In the genomic region with DNA sequence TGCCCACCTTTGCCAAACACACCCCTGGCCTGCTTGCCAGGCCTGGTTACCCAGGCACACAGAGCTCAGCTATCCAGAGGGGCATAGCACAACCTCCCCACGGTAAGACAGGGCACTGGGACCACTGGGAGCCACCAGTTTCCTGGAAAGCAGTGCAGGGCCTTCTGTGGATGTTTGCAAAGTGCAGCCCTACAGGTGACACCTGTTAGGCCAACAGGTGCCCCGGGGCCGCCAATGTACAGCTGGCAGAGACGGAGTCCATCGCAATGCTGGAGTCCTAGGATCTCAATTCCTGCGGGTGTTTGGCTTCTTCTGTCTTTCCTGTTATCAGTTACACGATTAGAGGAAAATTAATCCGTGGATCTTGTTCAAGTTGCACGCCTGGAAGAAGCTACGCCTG, we compare ENCODE assay signal across 39 cellular contexts.
"Had no signal": no experiment of that assay in that cellular context is flagged by ENCODE, and none has a peak within 500 bp of the region (broad histone marks: within the 10 kb centered on the region; RNA-seq: fewer than 3 reads in every experiment).

No MANE protein-coding gene starts in this region.

- H3K27me3 Mint-ChIP-seq: activated naive CD4-positive, alpha-beta T cell treated with anti-CD3 and anti-CD28 coated beads, Interleukin-2, amount 10 ng/mL, durations not matched to agents 7 days and 5 days; activated naive CD8-positive, alpha-beta T cell; activated naive CD8-positive, alpha-beta T cell treated with anti-CD3 and anti-CD28 coated beads, Interleukin-2, amount 10 ng/mL, durations not matched to agents 7 days and 5 days had no signal

- DNase-seq: activated effector memory CD4-positive, alpha-beta T cell treated with anti-CD3 and anti-CD28 coated beads, Interleukin-2, amount 50 U/mL, for 16 hours; activated effector memory CD4-positive, alpha-beta T cell treated with Interleukin-2 at 50 U/mL for 16 hours; activated gamma-delta T cell; activated gamma-delta T cell treated with Interleukin-2 at 50 U/mL for 16 hours; activated naive CD4-positive, alpha-beta T cell; activated naive CD4-positive, alpha-beta T cell treated with anti-CD3 and anti-CD28 coated beads for 36 hours; activated naive CD4-positive, alpha-beta T cell treated with anti-CD3 and anti-CD28 coated beads, Interleukin-2, amount 10 ng/mL, durations not matched to agents 7 days and 5 days; activated naive CD4-positive, alpha-beta T cell treated with anti-CD3 and anti-CD28 coated beads, Interleukin-2, amount 50 U/mL, for 16 hours; activated naive CD4-positive, alpha-beta T cell treated with Interleukin-2 at 50 U/mL for 16 hours; activated naive CD8-positive, alpha-beta T cell treated with anti-CD3 and anti-CD28 coated beads for 36 hours; activated naive CD8-positive, alpha-beta T cell treated with anti-CD3 and anti-CD28 coated beads, Interleukin-2, amount 10 ng/mL, durations not matched to agents 7 days and 5 days; activated naive CD8-positive, alpha-beta T cell treated with anti-CD3 and anti-CD28 coated beads, Interleukin-2, amount 50 U/mL, for 24 hours; activated T-cell treated with anti-CD3 and anti-CD28 coated beads for 4 hours; activated T-cell treated with anti-CD3 and anti-CD28 coated beads, Interleukin-2, amount 50 U/mL, for 1 hour; activated T-cell treated with anti-CD3 and anti-CD28 coated beads, Interleukin-2, amount 50 U/mL, for 24 hours; activated T-cell treated with anti-CD3 and anti-CD28 coated beads, Interleukin-2, amount 50 U/mL, for 4 hours; activated T-cell treated with anti-CD3 and anti-CD28 coated beads, Interleukin-2, amount 50 U/mL, for 48 hours; activated T-cell treated with anti-CD3 and anti-CD28 coated beads, Interleukin-2, amount 50 U/mL, for 72 hours; adrenal gland; amniotic stem cell; amygdala; anterior cingulate cortex; aorta; body of pancreas; brain microvascular endothelial cell; caudate nucleus; central memory CD4-positive, alpha-beta T cell; cerebellar nuclear complex had no signal

- ATAC-seq: activated naive CD4-positive, alpha-beta T cell treated with anti-CD3 and anti-CD28 coated beads, Interleukin-2, amount 50 U/mL, for 72 hours; activated naive CD8-positive, alpha-beta T cell treated with anti-CD3 and anti-CD28 coated beads, Interleukin-2, amount 50 U/mL, for 24 hours; activated T-cell treated with anti-CD3 and anti-CD28 coated beads, Interleukin-2, amount 50 U/mL, for 4 hours; activated T-cell treated with anti-CD3 and anti-CD28 coated beads, Interleukin-2, amount 50 U/mL, for 72 hours; activated T-helper 17 cell treated with anti-CD3 and anti-CD28 coated beads, Interleukin-2, amount 50 U/mL, for 72 hours; body of pancreas had no signal

- H3K27ac Mint-ChIP-seq: activated naive CD4-positive, alpha-beta T cell treated with anti-CD3 and anti-CD28 coated beads for 36 hours; activated naive CD4-positive, alpha-beta T cell treated with anti-CD3 and anti-CD28 coated beads, Interleukin-2, amount 10 ng/mL, durations not matched to agents 7 days and 5 days; activated naive CD4-positive, alpha-beta T cell treated with anti-CD3 and anti-CD28 coated beads, Interleukin-2, amount 50 U/mL, for 24 hours; activated naive CD4-positive, alpha-beta T cell treated with anti-CD3 and anti-CD28 coated beads, Interleukin-2, amount 50 U/mL, for 72 hours; activated naive CD8-positive, alpha-beta T cell; activated naive CD8-positive, alpha-beta T cell treated with anti-CD3 and anti-CD28 coated beads for 36 hours; activated naive CD8-positive, alpha-beta T cell treated with anti-CD3 and anti-CD28 coated beads, Interleukin-2, amount 10 ng/mL, durations not matched to agents 7 days and 5 days; activated naive CD8-positive, alpha-beta T cell treated with anti-CD3 and anti-CD28 coated beads, Interleukin-2, amount 50 U/mL, for 24 hours; activated T-cell treated with anti-CD3 and anti-CD28 coated beads, Interleukin-2, amount 50 U/mL, for 24 hours; activated T-cell treated with anti-CD3 and anti-CD28 coated beads, Interleukin-2, amount 50 U/mL, for 72 hours; activated T-helper 1 cell treated with anti-CD3 and anti-CD28 coated beads, Interleukin-12 subunit alpha, Interleukin-12 subunit beta, Interleukin-2, Interleukin-4 antibody, amounts not matched to agents 30 ng/mL and 10 ng/mL and 1 ng/mL, durations not matched to agents 14 hours and 24 hours and 36 hours; activated T-helper 17 cell treated with anti-CD3 and anti-CD28 coated beads, Interleukin-2, amount 50 U/mL, for 72 hours; activated T-helper 2 cell treated with anti-CD3 and anti-CD28 coated beads, Interferon-gamma antibody, Interleukin-2, Interleukin-4, amounts not matched to agents 10 μg/mL and 5 μg/mL and 100 μg/mL, durations not matched to agents 14 hours and 24 hours and 36 hours; brain had no signal

- H3K9me3 Mint-ChIP-seq: activated naive CD4-positive, alpha-beta T cell treated with anti-CD3 and anti-CD28 coated beads for 36 hours; activated naive CD4-positive, alpha-beta T cell treated with anti-CD3 and anti-CD28 coated beads, Interleukin-2, amount 10 ng/mL, durations not matched to agents 7 days and 5 days; activated naive CD4-positive, alpha-beta T cell treated with anti-CD3 and anti-CD28 coated beads, Interleukin-2, amount 50 U/mL, for 72 hours; activated naive CD8-positive, alpha-beta T cell treated with anti-CD3 and anti-CD28 coated beads, Interleukin-2, amount 10 ng/mL, durations not matched to agents 7 days and 5 days; activated naive CD8-positive, alpha-beta T cell treated with anti-CD3 and anti-CD28 coated beads, Interleukin-2, amount 50 U/mL, for 24 hours; activated T-cell treated with anti-CD3 and anti-CD28 coated beads, Interleukin-2, amount 50 U/mL, for 24 hours; activated T-cell treated with anti-CD3 and anti-CD28 coated beads, Interleukin-2, amount 50 U/mL, for 4 hours; activated T-cell treated with anti-CD3 and anti-CD28 coated beads, Interleukin-2, amount 50 U/mL, for 72 hours; activated T-helper 1 cell treated with anti-CD3 and anti-CD28 coated beads, Interleukin-12 subunit alpha, Interleukin-12 subunit beta, Interleukin-2, Interleukin-4 antibody, amounts not matched to agents 30 ng/mL and 10 ng/mL and 1 ng/mL, durations not matched to agents 14 hours and 24 hours and 36 hours; activated T-helper 17 cell treated with anti-CD3 and anti-CD28 coated beads, Interleukin-2, amount 50 U/mL, for 72 hours; activated T-helper 2 cell treated with anti-CD3 and anti-CD28 coated beads, Interferon-gamma antibody, Interleukin-2, Interleukin-4, amounts not matched to agents 10 μg/mL and 5 μg/mL and 100 μg/mL, durations not matched to agents 14 hours and 24 hours and 36 hours; central memory CD8-positive, alpha-beta T cell had no signal

- H3K4me1 Mint-ChIP-seq: activated naive CD4-positive, alpha-beta T cell treated with anti-CD3 and anti-CD28 coated beads, Interleukin-2, amount 10 ng/mL, durations not matched to agents 7 days and 5 days; activated naive CD4-positive, alpha-beta T cell treated with anti-CD3 and anti-CD28 coated beads, Interleukin-2, amount 50 U/mL, for 24 hours; activated naive CD8-positive, alpha-beta T cell treated with anti-CD3 and anti-CD28 coated beads for 36 hours; activated naive CD8-positive, alpha-beta T cell treated with anti-CD3 and anti-CD28 coated beads, Interleukin-2, amount 10 ng/mL, durations not matched to agents 7 days and 5 days; activated naive CD8-positive, alpha-beta T cell treated with anti-CD3 and anti-CD28 coated beads, Interleukin-2, amount 50 U/mL, for 24 hours; activated T-helper 17 cell treated with anti-CD3 and anti-CD28 coated beads, Interleukin-2, amount 50 U/mL, for 72 hours; central memory CD8-positive, alpha-beta T cell had no signal

- H3K4me3 Mint-ChIP-seq: activated naive CD4-positive, alpha-beta T cell treated with anti-CD3 and anti-CD28 coated beads for 36 hours; activated naive CD4-positive, alpha-beta T cell treated with anti-CD3 and anti-CD28 coated beads, Interleukin-2, amount 10 ng/mL, durations not matched to agents 7 days and 5 days; activated naive CD4-positive, alpha-beta T cell treated with anti-CD3 and anti-CD28 coated beads, Interleukin-2, amount 50 U/mL, for 24 hours; activated naive CD8-positive, alpha-beta T cell; activated naive CD8-positive, alpha-beta T cell treated with anti-CD3 and anti-CD28 coated beads for 36 hours; activated naive CD8-positive, alpha-beta T cell treated with anti-CD3 and anti-CD28 coated beads, Interleukin-2, amount 10 ng/mL, durations not matched to agents 7 days and 5 days; activated naive CD8-positive, alpha-beta T cell treated with anti-CD3 and anti-CD28 coated beads, Interleukin-2, amount 50 U/mL, for 24 hours; activated T-cell treated with anti-CD3 and anti-CD28 coated beads, Interleukin-2, amount 50 U/mL, for 24 hours; activated T-cell treated with anti-CD3 and anti-CD28 coated beads, Interleukin-2, amount 50 U/mL, for 4 hours; activated T-cell treated with anti-CD3 and anti-CD28 coated beads, Interleukin-2, amount 50 U/mL, for 72 hours; activated T-helper 1 cell treated with anti-CD3 and anti-CD28 coated beads, Interleukin-12 subunit alpha, Interleukin-12 subunit beta, Interleukin-2, Interleukin-4 antibody, amounts not matched to agents 30 ng/mL and 10 ng/mL and 1 ng/mL, durations not matched to agents 14 hours and 24 hours and 36 hours; activated T-helper 17 cell treated with anti-CD3 and anti-CD28 coated beads, Interleukin-2, amount 50 U/mL, for 72 hours; brain; central memory CD8-positive, alpha-beta T cell had no signal

- H3K36me3 ChIP-seq: adrenal gland, ascending aorta, brain microvascular endothelial cell, breast epithelium, cardiac muscle cell had no signal

- H3K36me3 Mint-ChIP-seq: activated naive CD4-positive, alpha-beta T cell treated with anti-CD3 and anti-CD28 coated beads, Interleukin-2, amount 10 ng/mL, durations not matched to agents 7 days and 5 days; activated naive CD4-positive, alpha-beta T cell treated with anti-CD3 and anti-CD28 coated beads, Interleukin-2, amount 50 U/mL, for 24 hours; activated naive CD4-positive, alpha-beta T cell treated with anti-CD3 and anti-CD28 coated beads, Interleukin-2, amount 50 U/mL, for 72 hours; activated naive CD8-positive, alpha-beta T cell; activated naive CD8-positive, alpha-beta T cell treated with anti-CD3 and anti-CD28 coated beads for 36 hours; activated naive CD8-positive, alpha-beta T cell treated with anti-CD3 and anti-CD28 coated beads, Interleukin-2, amount 10 ng/mL, durations not matched to agents 7 days and 5 days; brain had no signal

- H3K9me3 ChIP-seq: adrenal gland, ascending aorta, body of pancreas, breast epithelium had no signal

- H3K27ac ChIP-seq: adrenal gland, ascending aorta, body of pancreas, brain microvascular endothelial cell, breast epithelium, cardiac muscle cell had no signal

- H3K4me1 ChIP-seq: adrenal gland, ascending aorta, body of pancreas, breast epithelium had no signal

- H3K4me3 ChIP-seq: adrenal gland, ascending aorta, body of pancreas, breast epithelium, cardiac muscle cell had no signal

- H3K27me3 ChIP-seq: adrenal gland, ascending aorta, body of pancreas, brain microvascular endothelial cell, breast epithelium, cardiac muscle cell had no signal
